24 cellular contexts compared by ENCODE assay signal in the genomic region with DNA sequence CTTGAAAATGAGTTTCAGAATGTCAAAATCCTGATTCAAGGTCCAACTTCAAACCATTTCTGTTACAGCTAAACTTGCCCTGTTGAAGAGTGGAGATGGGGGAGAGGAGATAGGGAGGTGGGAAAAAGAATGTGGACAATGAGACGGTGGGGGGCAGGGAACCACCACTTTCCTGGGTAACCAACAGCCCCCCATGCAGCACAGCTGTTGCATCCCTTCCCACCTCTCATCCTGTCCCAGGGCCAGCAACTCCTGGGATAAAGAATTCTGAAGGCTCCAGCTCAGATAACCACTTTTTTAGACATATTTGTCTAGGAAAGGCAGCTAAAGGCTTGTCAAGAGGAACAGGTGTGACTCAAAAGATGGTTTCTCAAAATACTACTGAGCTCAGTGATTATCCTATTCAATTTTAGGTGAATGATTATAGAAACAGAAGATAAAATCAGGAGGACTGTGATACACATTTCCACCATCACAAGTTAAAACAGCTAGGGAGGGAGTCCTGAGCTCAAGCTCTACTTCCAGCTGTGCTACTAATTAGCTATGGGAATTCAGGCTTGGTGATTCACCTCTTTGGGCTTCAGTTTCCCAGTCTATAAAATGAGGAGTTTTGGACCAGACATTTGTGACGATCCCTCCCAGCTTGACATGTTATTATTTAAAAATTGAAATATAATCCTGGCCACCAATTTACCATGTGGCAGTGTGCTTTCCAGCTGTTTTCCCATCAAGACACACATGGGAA. TPM values are rescaled to one million over a fixed set of nuclear protein-coding genes. Genes with fewer than 3 reads are reported as not detected.
DNase-seq lines count a peak whose midpoint lies in the region; ATAC-seq and TF ChIP-seq lines count a peak whose summit lies in the region.
"Had no signal": no experiment of that assay in that cellular context is flagged by ENCODE, and none has a peak within 500 bp of the region (broad histone marks: within the 10 kb centered on the region; RNA-seq: fewer than 3 reads in every experiment).

No MANE protein-coding gene starts in this region.

- no peak for ATAC-seq in activated naive CD4-positive, alpha-beta T cell treated with anti-CD3 and anti-CD28 coated beads, Interleukin-2, amount 50 U/mL, for 72 hours
- ATAC-seq in GM19395 (IDR thresholded peaks at IDR 0.05; ENCODE audit: unreplicated experiment), result no peak
- no peak for ATAC-seq in activated CD8-positive, alpha-beta T cell treated with anti-CD3 and anti-CD28 coated beads, Interleukin-2, amount 10 ng/mL, durations not matched to agents 7 days and 5 days
- ATAC-seq: CD8-positive, alpha-beta T cell; heart right ventricle; lower lobe of right lung; stimulated activated effector memory CD8-positive, alpha-beta T cell treated with anti-CD3 and anti-CD28 coated beads, Interleukin-12 subunit alpha, Interleukin-12 subunit beta, amount 100 ng/mL, for 72 hours had no signal

- H3K4me1 ChIP-seq in HUES48 (ENCODE audit: control insufficient read depth, insufficient read depth, low read length), result peaks cover 50% of the 10 kb centered on the region
- H3K4me1 ChIP-seq: lower lobe of right lung, prostate gland had no signal

- H3K4me3 ChIP-seq in BJ (ENCODE audit: low read depth, low read length), result no peak overlapping the region
- H3K4me3 ChIP-seq in HUES48 (ENCODE audit: low read depth, low read length), result no peak overlapping the region; the same call in 1 of the 2 replicates
- no peak overlapping the region for H3K4me3 ChIP-seq in astrocyte of the cerebellum (ENCODE audit: low read depth, low read length)
- H3K4me3 ChIP-seq: adrenal gland, heart right ventricle, lower lobe of right lung, prostate gland had no signal

- H3K27me3 ChIP-seq in BJ (ENCODE audit: control insufficient read depth, insufficient read depth, low read length), result no peaks in the 10 kb centered on the region
- no peaks in the 10 kb centered on the region for H3K27me3 ChIP-seq in HUES48 (ENCODE audit: control insufficient read depth, insufficient read depth, low read length)
- H3K27me3 ChIP-seq: adrenal gland, heart right ventricle had no signal

- POLR2A ChIA-PET in BJ (lab: Charles Lee), result interaction anchor here (0.5 kb wide), 1 partner anchor 11 kb away, joined by 6 read pairs; no protein-coding TSS in a partner anchor
- POLR2A ChIA-PET in activated CD8-positive, alpha-beta T cell treated with anti-CD3 and anti-CD28 coated beads, Interleukin-2, amount 10 ng/mL, durations not matched to agents 7 days and 5 days (lab: Charles Lee), result no interaction called here

- no peak for TF ChIP-seq CTCF in BJ (IDR thresholded peaks at IDR 0.05; ENCODE audit: insufficient read depth, low read depth, low read length)
- TF ChIP-seq CTCF in astrocyte of the cerebellum (IDR thresholded peaks at IDR 0.05; ENCODE audit: low read depth, low read length, missing control alignments), result no peak

- no peaks in the 10 kb centered on the region for H3K9me3 Mint-ChIP-seq in activated naive CD4-positive, alpha-beta T cell treated with anti-CD3 and anti-CD28 coated beads, Interleukin-2, amount 50 U/mL, for 72 hours
- H3K9me3 Mint-ChIP-seq in activated CD8-positive, alpha-beta T cell treated with anti-CD3 and anti-CD28 coated beads, Interleukin-2, amount 10 ng/mL, durations not matched to agents 7 days and 5 days (ENCODE audit: insufficient read depth), result no peaks in the 10 kb centered on the region
- H3K9me3 Mint-ChIP-seq: activated B cell treated with CpG ODN at 0.5 μM for 24 hours; CD8-positive, alpha-beta T cell; dendritic cell treated with granulocyte-macrophage colony-stimulating factor and Interleukin-4, amounts not matched to agents 40 ng/mL and 50 ng/mL, for 4 days; IgD-negative memory B cell; stimulated activated effector memory CD8-positive, alpha-beta T cell treated with anti-CD3 and anti-CD28 coated beads, Interleukin-12 subunit alpha, Interleukin-12 subunit beta, amount 100 ng/mL, for 72 hours had no signal

- peaks cover 8% of the 10 kb centered on the region for H3K36me3 ChIP-seq in BJ (ENCODE audit: control insufficient read depth, insufficient read depth, low read length)
- peaks cover 35% of the 10 kb centered on the region for H3K36me3 ChIP-seq in HUES48 (ENCODE audit: control insufficient read depth, insufficient read depth, low read length)

- no peaks in the 10 kb centered on the region for H3K4me1 Mint-ChIP-seq in activated CD8-positive, alpha-beta T cell treated with anti-CD3 and anti-CD28 coated beads, Interleukin-2, amount 10 ng/mL, durations not matched to agents 7 days and 5 days (ENCODE audit: low read depth)
- H3K4me1 Mint-ChIP-seq: activated B cell treated with CpG ODN at 0.5 μM for 24 hours; IgD-negative memory B cell; stimulated activated effector memory CD8-positive, alpha-beta T cell treated with anti-CD3 and anti-CD28 coated beads, Interleukin-12 subunit alpha, Interleukin-12 subunit beta, amount 100 ng/mL, for 72 hours had no signal

- H3K9me3 ChIP-seq in HUES48 (ENCODE audit: control insufficient read depth, insufficient read depth, low read length), result no peaks in the 10 kb centered on the region
- H3K9me3 ChIP-seq: adrenal gland, heart right ventricle, lower lobe of right lung, prostate gland, SK-N-SH had no signal

- no peak overlapping the region for H3K4me3 Mint-ChIP-seq in activated CD8-positive, alpha-beta T cell treated with anti-CD3 and anti-CD28 coated beads, Interleukin-2, amount 10 ng/mL, durations not matched to agents 7 days and 5 days
- H3K4me3 Mint-ChIP-seq: activated B cell treated with CpG ODN at 0.5 μM for 24 hours; CD8-positive, alpha-beta T cell; dendritic cell treated with granulocyte-macrophage colony-stimulating factor and Interleukin-4, amounts not matched to agents 40 ng/mL and 50 ng/mL, for 4 days; IgD-negative memory B cell; stimulated activated effector memory CD8-positive, alpha-beta T cell treated with anti-CD3 and anti-CD28 coated beads, Interleukin-12 subunit alpha, Interleukin-12 subunit beta, amount 100 ng/mL, for 72 hours had no signal

- no peak overlapping the region for H3K27ac Mint-ChIP-seq in activated naive CD4-positive, alpha-beta T cell treated with anti-CD3 and anti-CD28 coated beads, Interleukin-2, amount 50 U/mL, for 72 hours
- no peak overlapping the region for H3K27ac Mint-ChIP-seq in activated CD8-positive, alpha-beta T cell treated with anti-CD3 and anti-CD28 coated beads, Interleukin-2, amount 10 ng/mL, durations not matched to agents 7 days and 5 days
- H3K27ac Mint-ChIP-seq: activated B cell treated with CpG ODN at 0.5 μM for 24 hours; CD8-positive, alpha-beta T cell; dendritic cell treated with granulocyte-macrophage colony-stimulating factor and Interleukin-4, amounts not matched to agents 40 ng/mL and 50 ng/mL, for 4 days; IgD-negative memory B cell; stimulated activated effector memory CD8-positive, alpha-beta T cell treated with anti-CD3 and anti-CD28 coated beads, Interleukin-12 subunit alpha, Interleukin-12 subunit beta, amount 100 ng/mL, for 72 hours had no signal

- no peak overlapping the region for H3K9ac ChIP-seq in HUES48 (ENCODE audit: low read depth, low read length)
- H3K9ac ChIP-seq: SK-N-SH had no signal

- no peaks in the 10 kb centered on the region for H3K27me3 Mint-ChIP-seq in activated CD8-positive, alpha-beta T cell treated with anti-CD3 and anti-CD28 coated beads, Interleukin-2, amount 10 ng/mL, durations not matched to agents 7 days and 5 days (ENCODE audit: low read depth)
- H3K27me3 Mint-ChIP-seq: activated B cell treated with CpG ODN at 0.5 μM for 24 hours; dendritic cell treated with granulocyte-macrophage colony-stimulating factor and Interleukin-4, amounts not matched to agents 40 ng/mL and 50 ng/mL, for 4 days; IgD-negative memory B cell had no signal

- CTCF ChIA-PET in BJ (lab: Yijun Ruan, JAX), result interaction anchor here (1.0 kb wide), 1 partner anchor 10 kb away, joined by 5 read pairs; no protein-coding TSS in a partner anchor
- CTCF ChIA-PET in activated CD8-positive, alpha-beta T cell treated with anti-CD3 and anti-CD28 coated beads, Interleukin-2, amount 10 ng/mL, durations not matched to agents 7 days and 5 days (lab: Charles Lee), result interaction anchor here (0.8 to 1.5 kb wide), 3 partner anchors 10 to 91 kb away, joined by 4 read pairs; no protein-coding TSS in a partner anchor

- peak overlapping the region; percentile 87 for H3K27ac ChIP-seq in HUES48 (ENCODE audit: low read depth, low read length)
- H3K27ac ChIP-seq: adrenal gland, heart right ventricle, lower lobe of right lung, prostate gland had no signal

- DNase-seq in BJ (ENCODE audit: low read depth) (peak; percentile 48), astrocyte of the cerebellum (ENCODE audit: low read depth) (peak; percentile 56), kidney tubule cell (ENCODE audit: low spot score) (peak; percentile 2)
- DNase-seq in activated naive CD4-positive, alpha-beta T cell treated with anti-CD3 and anti-CD28 coated beads, Interleukin-2, amount 50 U/mL, for 72 hours (ENCODE audit: low spot score in 2 of 2), result no peak
- no peak for DNase-seq in stimulated activated CD4-positive, alpha-beta T cell treated with anti-CD3 and anti-CD28 coated beads, Interleukin-4, amount 100 ng/mL, for 24 hours
- DNase-seq in activated CD8-positive, alpha-beta T cell treated with anti-CD3 and anti-CD28 coated beads, Interleukin-2, amount 10 ng/mL, durations not matched to agents 7 days and 5 days, result no peak
- DNase-seq: activated B cell treated with CpG ODN at 0.5 μM for 24 hours; activated CD4-positive, alpha-beta T cell treated with anti-CD3 and anti-CD28 coated beads, Interleukin-2, amount 50 U/mL, for 4 hours; activated CD8-positive, alpha-beta memory T cell treated with anti-CD3 and anti-CD28 coated beads, Interleukin-2, amount 50 U/mL, for 48 hours; activated effector memory CD4-positive, alpha-beta T cell treated with anti-CD3 and anti-CD28 coated beads, Interleukin-2, amount 50 U/mL, for 16 hours; adrenal gland; CD8-positive, alpha-beta T cell; DMS153; heart right ventricle; lower lobe of right lung; NCI-H1436; NCI-H524; SK-N-SH had no signal

- in situ Hi-C loops in astrocyte of the cerebellum (cut with HindIII; ENCODE audit: low sequenced_read_pairs), result no loop called here

- peaks cover 5 to 19% of the 10 kb centered on the region in 2 donors for H3K36me3 Mint-ChIP-seq in activated naive CD4-positive, alpha-beta T cell treated with anti-CD3 and anti-CD28 coated beads, Interleukin-2, amount 50 U/mL, for 72 hours
- peaks cover 12% of the 10 kb centered on the region for H3K36me3 Mint-ChIP-seq in activated CD8-positive, alpha-beta T cell treated with anti-CD3 and anti-CD28 coated beads, Interleukin-2, amount 10 ng/mL, durations not matched to agents 7 days and 5 days (ENCODE audit: low read depth)

RNA-seq across cellular contexts. Expression of a gene that starts 36.3 kb away (rescaled TPM):
- polyA plus RNA-seq in BJ (2011; rRNA removed), result 10.4 and 14.8 TPM in 2 replicates
- polyA minus RNA-seq in BJ (2011; rRNA and poly(A)+ RNA removed), result 6.4 and 20.0 TPM in 2 replicates
- total RNA-seq in activated naive CD4-positive, alpha-beta T cell treated with anti-CD3 and anti-CD28 coated beads, Interleukin-2, amount 50 U/mL, for 72 hours, result 10 to 100 TPM; 34.2 to 43.6 TPM
- total RNA-seq in activated CD8-positive, alpha-beta T cell treated with anti-CD3 and anti-CD28 coated beads, Interleukin-2, amount 10 ng/mL, durations not matched to agents 7 days and 5 days, result 10 to 100 TPM; 31.9 to 38.3 TPM

Comparison
In these comparisons a context has a peak if more than half of its experiments do, and no peak if none do; other contexts are left out.
1. DNase-seq: peak in BJ (single experiment), astrocyte of the cerebellum (single experiment) and kidney tubule cell (single experiment); none in activated naive CD4-positive, alpha-beta T cell treated with anti-CD3 and anti-CD28 coated beads, Interleukin-2, amount 50 U/mL, for 72 hours (0 of 2), stimulated activated CD4-positive, alpha-beta T cell treated with anti-CD3 and anti-CD28 coated beads, Interleukin-4, amount 100 ng/mL, for 24 hours (single experiment) and activated CD8-positive, alpha-beta T cell treated with anti-CD3 and anti-CD28 coated beads, Interleukin-2, amount 10 ng/mL, durations not matched to agents 7 days and 5 days (single experiment).